1 cellular context compared by ENCODE assay signal in the genomic region with DNA sequence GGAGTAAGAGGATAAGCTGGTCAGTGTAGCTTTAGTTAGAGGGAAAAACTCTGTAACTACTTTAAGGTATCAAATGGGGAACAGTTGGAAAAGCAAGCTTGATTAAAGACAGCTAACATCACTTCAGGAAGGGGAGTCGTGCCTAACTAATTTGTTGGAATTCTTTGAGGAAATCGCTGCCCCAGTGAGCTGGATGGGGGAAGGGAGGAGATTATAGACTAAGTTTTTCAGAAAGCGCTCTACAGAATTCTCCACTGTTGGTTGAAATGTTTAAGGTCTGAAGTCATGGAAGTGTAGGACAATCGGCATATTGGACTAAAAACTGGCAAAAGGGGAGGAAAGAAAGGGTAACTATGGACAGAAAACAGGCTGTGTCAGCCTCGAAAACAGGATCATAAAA.
TF ChIP-seq lines count a peak whose summit lies in the region.

No MANE protein-coding gene starts in this region.

TF ChIP-seq in H1, 55 proteins besides CTCF, POLR2A, EP300 and RAD21:
- TF ChIP-seq POLR2AphosphoS5 (IDR thresholded peaks at IDR 0.05; ENCODE audit: low read depth, low read length): no peak
- no peak for TF ChIP-seq MAFK (IDR thresholded peaks at IDR 0.05; ENCODE audit: low read depth, low read length)
- no peak for TF ChIP-seq KDM5A (IDR thresholded peaks at IDR 0.05; ENCODE audit: low read length)
- TF ChIP-seq GTF2F1 (IDR thresholded peaks at IDR 0.05; ENCODE audit: borderline replicate concordance, low read depth, low read length): no peak
- TF ChIP-seq ATF3 (IDR thresholded peaks at IDR 0.05; ENCODE audit: insufficient read depth, low read depth, low read length): no peak
- no peak for TF ChIP-seq RBBP5 (IDR thresholded peaks at IDR 0.05; ENCODE audit: borderline replicate concordance, low read depth, low read length)
- no peak for TF ChIP-seq SIRT6 (IDR thresholded peaks at IDR 0.05; ENCODE audit: low read length)
- no peak for TF ChIP-seq HDAC2 (IDR thresholded peaks at IDR 0.05; ENCODE audit: borderline replicate concordance in 1 of 2, low read depth in 2 of 2, low read length in 2 of 2)
- TF ChIP-seq FOSL1 (IDR thresholded peaks at IDR 0.05; ENCODE audit: insufficient read depth, low read depth, low read length): no peak
